Comparison of ENCODE assay signal across 1 cellular context in genomic region chr19:18593367-18594095, GRCh38.
TF ChIP-seq lines count a peak whose summit lies in the region.

No MANE protein-coding gene starts in this region.

TF ChIP-seq in K562, 482 proteins besides CTCF, POLR2A, EP300 and RAD21 (continued from another document):
- TF ChIP-seq, protein P1, sequence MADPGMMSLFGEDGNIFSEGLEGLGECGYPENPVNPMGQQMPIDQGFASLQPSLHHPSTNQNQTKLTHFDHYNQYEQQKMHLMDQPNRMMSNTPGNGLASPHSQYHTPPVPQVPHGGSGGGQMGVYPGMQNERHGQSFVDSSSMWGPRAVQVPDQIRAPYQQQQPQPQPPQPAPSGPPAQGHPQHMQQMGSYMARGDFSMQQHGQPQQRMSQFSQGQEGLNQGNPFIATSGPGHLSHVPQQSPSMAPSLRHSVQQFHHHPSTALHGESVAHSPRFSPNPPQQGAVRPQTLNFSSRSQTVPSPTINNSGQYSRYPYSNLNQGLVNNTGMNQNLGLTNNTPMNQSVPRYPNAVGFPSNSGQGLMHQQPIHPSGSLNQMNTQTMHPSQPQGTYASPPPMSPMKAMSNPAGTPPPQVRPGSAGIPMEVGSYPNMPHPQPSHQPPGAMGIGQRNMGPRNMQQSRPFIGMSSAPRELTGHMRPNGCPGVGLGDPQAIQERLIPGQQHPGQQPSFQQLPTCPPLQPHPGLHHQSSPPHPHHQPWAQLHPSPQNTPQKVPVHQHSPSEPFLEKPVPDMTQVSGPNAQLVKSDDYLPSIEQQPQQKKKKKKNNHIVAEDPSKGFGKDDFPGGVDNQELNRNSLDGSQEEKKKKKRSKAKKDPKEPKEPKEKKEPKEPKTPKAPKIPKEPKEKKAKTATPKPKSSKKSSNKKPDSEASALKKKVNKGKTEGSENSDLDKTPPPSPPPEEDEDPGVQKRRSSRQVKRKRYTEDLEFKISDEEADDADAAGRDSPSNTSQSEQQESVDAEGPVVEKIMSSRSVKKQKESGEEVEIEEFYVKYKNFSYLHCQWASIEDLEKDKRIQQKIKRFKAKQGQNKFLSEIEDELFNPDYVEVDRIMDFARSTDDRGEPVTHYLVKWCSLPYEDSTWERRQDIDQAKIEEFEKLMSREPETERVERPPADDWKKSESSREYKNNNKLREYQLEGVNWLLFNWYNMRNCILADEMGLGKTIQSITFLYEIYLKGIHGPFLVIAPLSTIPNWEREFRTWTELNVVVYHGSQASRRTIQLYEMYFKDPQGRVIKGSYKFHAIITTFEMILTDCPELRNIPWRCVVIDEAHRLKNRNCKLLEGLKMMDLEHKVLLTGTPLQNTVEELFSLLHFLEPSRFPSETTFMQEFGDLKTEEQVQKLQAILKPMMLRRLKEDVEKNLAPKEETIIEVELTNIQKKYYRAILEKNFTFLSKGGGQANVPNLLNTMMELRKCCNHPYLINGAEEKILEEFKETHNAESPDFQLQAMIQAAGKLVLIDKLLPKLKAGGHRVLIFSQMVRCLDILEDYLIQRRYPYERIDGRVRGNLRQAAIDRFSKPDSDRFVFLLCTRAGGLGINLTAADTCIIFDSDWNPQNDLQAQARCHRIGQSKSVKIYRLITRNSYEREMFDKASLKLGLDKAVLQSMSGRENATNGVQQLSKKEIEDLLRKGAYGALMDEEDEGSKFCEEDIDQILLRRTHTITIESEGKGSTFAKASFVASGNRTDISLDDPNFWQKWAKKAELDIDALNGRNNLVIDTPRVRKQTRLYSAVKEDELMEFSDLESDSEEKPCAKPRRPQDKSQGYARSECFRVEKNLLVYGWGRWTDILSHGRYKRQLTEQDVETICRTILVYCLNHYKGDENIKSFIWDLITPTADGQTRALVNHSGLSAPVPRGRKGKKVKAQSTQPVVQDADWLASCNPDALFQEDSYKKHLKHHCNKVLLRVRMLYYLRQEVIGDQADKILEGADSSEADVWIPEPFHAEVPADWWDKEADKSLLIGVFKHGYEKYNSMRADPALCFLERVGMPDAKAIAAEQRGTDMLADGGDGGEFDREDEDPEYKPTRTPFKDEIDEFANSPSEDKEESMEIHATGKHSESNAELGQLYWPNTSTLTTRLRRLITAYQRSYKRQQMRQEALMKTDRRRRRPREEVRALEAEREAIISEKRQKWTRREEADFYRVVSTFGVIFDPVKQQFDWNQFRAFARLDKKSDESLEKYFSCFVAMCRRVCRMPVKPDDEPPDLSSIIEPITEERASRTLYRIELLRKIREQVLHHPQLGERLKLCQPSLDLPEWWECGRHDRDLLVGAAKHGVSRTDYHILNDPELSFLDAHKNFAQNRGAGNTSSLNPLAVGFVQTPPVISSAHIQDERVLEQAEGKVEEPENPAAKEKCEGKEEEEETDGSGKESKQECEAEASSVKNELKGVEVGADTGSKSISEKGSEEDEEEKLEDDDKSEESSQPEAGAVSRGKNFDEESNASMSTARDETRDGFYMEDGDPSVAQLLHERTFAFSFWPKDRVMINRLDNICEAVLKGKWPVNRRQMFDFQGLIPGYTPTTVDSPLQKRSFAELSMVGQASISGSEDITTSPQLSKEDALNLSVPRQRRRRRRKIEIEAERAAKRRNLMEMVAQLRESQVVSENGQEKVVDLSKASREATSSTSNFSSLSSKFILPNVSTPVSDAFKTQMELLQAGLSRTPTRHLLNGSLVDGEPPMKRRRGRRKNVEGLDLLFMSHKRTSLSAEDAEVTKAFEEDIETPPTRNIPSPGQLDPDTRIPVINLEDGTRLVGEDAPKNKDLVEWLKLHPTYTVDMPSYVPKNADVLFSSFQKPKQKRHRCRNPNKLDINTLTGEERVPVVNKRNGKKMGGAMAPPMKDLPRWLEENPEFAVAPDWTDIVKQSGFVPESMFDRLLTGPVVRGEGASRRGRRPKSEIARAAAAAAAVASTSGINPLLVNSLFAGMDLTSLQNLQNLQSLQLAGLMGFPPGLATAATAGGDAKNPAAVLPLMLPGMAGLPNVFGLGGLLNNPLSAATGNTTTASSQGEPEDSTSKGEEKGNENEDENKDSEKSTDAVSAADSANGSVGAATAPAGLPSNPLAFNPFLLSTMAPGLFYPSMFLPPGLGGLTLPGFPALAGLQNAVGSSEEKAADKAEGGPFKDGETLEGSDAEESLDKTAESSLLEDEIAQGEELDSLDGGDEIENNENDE (IDR thresholded peaks at IDR 0.05; ENCODE audit: low read depth, low read length): no peak
- no peak for TF ChIP-seq CXXC5 (CRISPR knock-in tag; IDR thresholded peaks at IDR 0.05)
- TF ChIP-seq, protein P2, sequence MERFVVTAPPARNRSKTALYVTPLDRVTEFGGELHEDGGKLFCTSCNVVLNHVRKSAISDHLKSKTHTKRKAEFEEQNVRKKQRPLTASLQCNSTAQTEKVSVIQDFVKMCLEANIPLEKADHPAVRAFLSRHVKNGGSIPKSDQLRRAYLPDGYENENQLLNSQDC (CRISPR knock-in tag; IDR thresholded peaks at IDR 0.05): no peak
- no peak for TF ChIP-seq ETS2 (tag; IDR thresholded peaks at IDR 0.05; ENCODE audit: borderline replicate concordance, poor library complexity, severe bottlenecking)
TF ChIP-seq in K562: peak in this region for 13.
